ENCODE assay signal across 22 cellular contexts in the genomic region with DNA sequence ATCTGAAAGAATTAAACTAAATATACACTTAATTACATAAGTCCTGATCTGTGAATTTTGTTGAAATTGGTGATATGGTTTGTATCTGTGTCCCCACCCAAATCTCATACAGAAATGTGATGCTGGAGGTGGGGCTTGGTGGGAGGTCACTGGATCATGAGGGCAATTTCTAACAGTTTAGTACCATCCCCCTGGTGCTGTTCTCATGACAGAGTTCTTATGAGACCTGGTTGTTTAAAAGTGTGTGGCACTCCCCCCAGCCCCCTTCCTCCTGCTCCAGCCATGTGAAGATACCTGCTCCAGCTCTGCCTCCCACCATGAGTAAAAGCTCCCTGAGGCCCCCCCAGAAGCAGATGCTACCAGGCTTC. TPM values are rescaled to one million over a fixed set of nuclear protein-coding genes. Genes with fewer than 3 reads are reported as not detected.
A peak's percentile ranks its signal among the peaks of the same experiment; 100 is the strongest.
DNase-seq lines count a peak whose midpoint lies in the region; ATAC-seq, FAIRE-seq and TF ChIP-seq lines count a peak whose summit lies in the region.
"Had no signal": no experiment of that assay in that cellular context is flagged by ENCODE, and none has a peak within 500 bp of the region (broad histone marks: within the 10 kb centered on the region; RNA-seq: fewer than 3 reads in every experiment).

No MANE protein-coding gene starts in this region.

- peaks cover 14% of the 10 kb centered on the region for H3K4me1 Mint-ChIP-seq in MCF 10A (ENCODE audit: insufficient read depth, unreplicated experiment)

- no peak overlapping the region for H3K4me3 Mint-ChIP-seq in MCF 10A (ENCODE audit: unreplicated experiment)

- in situ Hi-C loops in mammary epithelial cell (cut with MboI; ENCODE audit: low sequenced_read_pairs in 2 of 2), result no loop called here

- H3K27me3 ChIP-seq in mammary epithelial cell (ENCODE audit: insufficient read depth, low read length) (no peaks in the 10 kb centered on the region), colonic mucosa (no peaks in the 10 kb centered on the region), pancreas (no peaks in the 10 kb centered on the region)
- H3K27me3 ChIP-seq: gastroesophageal sphincter, Peyer's patch had no signal

- H3K36me3 ChIP-seq in mammary epithelial cell (ENCODE audit: insufficient read depth, low read length) (peaks cover 37% of the 10 kb centered on the region), colonic mucosa (no peaks in the 10 kb centered on the region), pancreas (peaks cover 0 to 8% (median 0%) of the 10 kb centered on the region in 3 donors)

- H2AFZ ChIP-seq in mammary epithelial cell (ENCODE audit: low read depth, low read length), result no peak overlapping the region

- no peak overlapping the region for H3K4me2 ChIP-seq in mammary epithelial cell (ENCODE audit: insufficient read depth, low read depth, low read length)
- H3K4me2 ChIP-seq: smooth muscle cell had no signal

- H3K36me3 Mint-ChIP-seq in MCF 10A (ENCODE audit: insufficient read depth, unreplicated experiment), result peaks cover 78% of the 10 kb centered on the region

- FAIRE-seq in pancreas (lab: Jason Lieb, UNC), result no peak
- FAIRE-seq: endometrium, GM12891, urothelium cell line had no signal

- H3K27ac ChIP-seq in mammary epithelial cell (ENCODE audit: insufficient read depth, low read depth, low read length), result no peak overlapping the region
- H3K27ac ChIP-seq in colonic mucosa, result peak overlapping the region; percentile 26
- H3K27ac ChIP-seq in pancreas, result peak overlapping the region in 2 of 4 donors; percentile 62 to 74
- H3K27ac ChIP-seq: gastroesophageal sphincter, Peyer's patch had no signal

- no peak overlapping the region for H3K4me3 ChIP-seq in mammary epithelial cell (replicated peaks in 1 of 3; ENCODE audit: insufficient read depth in 1 of 3, low read depth in 2 of 3, low read length in 3 of 3)
- no peak overlapping the region for H3K4me3 ChIP-seq in colonic mucosa
- no peak overlapping the region for H3K4me3 ChIP-seq in pancreas
- H3K4me3 ChIP-seq: gastroesophageal sphincter, HAP-1, Peyer's patch, smooth muscle cell had no signal

- intact Hi-C loops in MCF 10A (cut with micrococcal nuclease) (no loop called here), mammary epithelial cell (cut with micrococcal nuclease) (no loop called here), colonic mucosa (cut with DNase I) (no loop called here), pancreas (cut with DNase I) (no loop called here)

- H3K9me3 ChIP-seq in mammary epithelial cell (replicated peaks; ENCODE audit: insufficient read depth, low read length), result no peaks in the 10 kb centered on the region
- H3K9me3 ChIP-seq in colonic mucosa, result no peaks in the 10 kb centered on the region
- H3K9me3 ChIP-seq in pancreas, result no peaks in the 10 kb centered on the region
- H3K9me3 ChIP-seq: gastroesophageal sphincter, HAP-1, Peyer's patch had no signal

- CTCF ChIA-PET in MCF 10A (lab: Yijun Ruan, JAX) (interaction anchor here (0.6 kb wide), 1 partner anchor 10 kb away, joined by 3 read pairs; no protein-coding TSS in a partner anchor), mammary epithelial cell (lab: Charles Lee; ENCODE audit: low non-redundant PET) (no interaction called here)

- DNase-seq in MCF 10A (ENCODE audit: unreplicated experiment) (no peak), mammary epithelial cell (no peak), colonic mucosa (no peak), pancreas (no peak), NCI-H82 (lab: John Stamatoyannopoulos, UW) (no peak), GM03348 (ENCODE audit: low spot score) (no peak)
- no peak for DNase-seq in central memory CD4-positive, alpha-beta T cell
- DNase-seq: activated gamma-delta T cell treated with Interleukin-2 at 50 U/mL for 16 hours; NCI-H1417; NCI-H2029 treated with DMSO at 0.1 percent for 48 hours; NCI-H526 treated with DMSO at 0.1 percent for 48 hours; Peyer's patch; retina; SHP77 treated with DMSO at 0.1 percent for 48 hours; stimulated activated naive CD4-positive, alpha-beta T cell treated with Interleukin-2 at 50 U/mL for 16 hours had no signal

- H3K27ac Mint-ChIP-seq in MCF 10A (ENCODE audit: low read depth, unreplicated experiment), result peak overlapping the region; percentile 76

- no peaks in the 10 kb centered on the region for H4K20me1 ChIP-seq in mammary epithelial cell (ENCODE audit: insufficient read depth, low read length)

- H3K9ac ChIP-seq in mammary epithelial cell (ENCODE audit: insufficient read depth, low read length) (no peak overlapping the region), colonic mucosa (ENCODE audit: low read depth in 2 of 2, low read length in 2 of 2) (no peak overlapping the region)

- POLR2A ChIA-PET in MCF 10A (lab: Yijun Ruan, JAX), result interaction anchor here (1.3 to 1.6 kb wide), 2 partner anchors 10 to 16 kb away, joined by 4 to 9 read pairs; no protein-coding TSS in a partner anchor

- dilution Hi-C loops in mammary epithelial cell (cut with HindIII; ENCODE audit: low sequenced_read_pairs), result no loop called here

- H3K4me1 ChIP-seq in mammary epithelial cell (ENCODE audit: insufficient read depth, low read length) (no peaks in the 10 kb centered on the region), colonic mucosa (no peaks in the 10 kb centered on the region), pancreas (peaks cover 0 to 17% (median 12%) of the 10 kb centered on the region in 3 donors)
- H3K4me1 ChIP-seq: Peyer's patch had no signal

- BruUV-seq in MCF 10A (replicated peaks; lab: Mats Ljungman, UMichigan) (no TSS peak), mammary epithelial cell (replicated peaks; lab: Mats Ljungman, UMichigan) (no TSS peak)

- no peaks in the 10 kb centered on the region for H3K9me3 Mint-ChIP-seq in MCF 10A (ENCODE audit: unreplicated experiment)
- H3K9me3 Mint-ChIP-seq: T-helper 2 cell treated with Interferon-gamma antibody and Interleukin-4, amounts not matched to agents 5 μg/mL and 100 μg/mL, for 36 hours had no signal

- ATAC-seq in pancreas, result peak in 3 of 4 donors; percentile 7 to 27 (median 22)
- ATAC-seq: gastroesophageal sphincter had no signal

- peaks cover 12% of the 10 kb centered on the region for H3K79me2 ChIP-seq in mammary epithelial cell (ENCODE audit: insufficient read depth, low read length)

- no peak for TF ChIP-seq CTCF in MCF 10A (IDR thresholded peaks at IDR 0.05; ENCODE audit: unreplicated experiment)
- TF ChIP-seq CTCF in mammary epithelial cell (conservative IDR thresholded peaks at IDR 0.05 in 1 of 2, IDR thresholded peaks at IDR 0.05 in 1 of 2; ENCODE audit: extremely low read depth in 1 of 2, insufficient read depth in 1 of 2, low read depth in 1 of 2, low read length in 2 of 2), result no peak
- TF ChIP-seq CTCF in colonic mucosa (IDR thresholded peaks at IDR 0.05), result no peak
- TF ChIP-seq CTCF in pancreas (IDR thresholded peaks at IDR 0.05), result no peak

- H3K27me3 Mint-ChIP-seq in MCF 10A (ENCODE audit: insufficient read depth, unreplicated experiment), result no peaks in the 10 kb centered on the region

RNA-seq across cellular contexts. Expression of gene FEZ2, which starts 18.7 kb away (rescaled TPM):
- 31.9 and 43.4 TPM in 2 replicates for total RNA-seq in MCF 10A (2022)
- 10 to 100 TPM; 34.3 to 42.0 TPM for total RNA-seq in mammary epithelial cell
- polyA plus RNA-seq in mammary epithelial cell, result 20.0 TPM
- 36.3 TPM for polyA minus RNA-seq in mammary epithelial cell
- 10 to 100 TPM; 34.3 to 50.0 TPM for total RNA-seq in colonic mucosa
- total RNA-seq in pancreas, result 10 to 100 TPM in 2 of 6 donors, 1 to 10 TPM in 4; 7.0 to 18.2 (median 9.4) TPM
- polyA plus RNA-seq in pancreas, result 10 to 100 TPM in 1 of 2 donors, 1 to 10 TPM in 1; 7.9 to 15.0 TPM
